8 cellular contexts compared by ENCODE assay signal in genomic region chr12:75982974-75983660, GRCh38. TPM values are rescaled to one million over a fixed set of nuclear protein-coding genes. Genes with fewer than 3 reads are reported as not detected.
DNase-seq lines count a peak whose midpoint lies in the region; ATAC-seq, FAIRE-seq and TF ChIP-seq lines count a peak whose summit lies in the region.

No MANE protein-coding gene starts in this region.

- H3K4me1 Mint-ChIP-seq in endothelial cell (ENCODE audit: unreplicated experiment), result peaks cover 28% of the 10 kb centered on the region

- TF ChIP-seq CTCF in AG09309 (IDR thresholded peaks at IDR 0.05; ENCODE audit: control insufficient read depth, insufficient read depth, low read depth, low read length, missing control alignments) (no peak), endothelial cell (IDR thresholded peaks at IDR 0.05; ENCODE audit: unreplicated experiment) (no peak)

- no peak overlapping the region for H2AFZ ChIP-seq in Karpas-422 (ENCODE audit: low read length)

- H3K27ac ChIP-seq in Karpas-422 (ENCODE audit: low read length) (no peak overlapping the region), muscle layer of duodenum (ENCODE audit: low read length) (no peak overlapping the region)

- DNase-seq in AG09309 (ENCODE audit: low read depth) (no peak), Karpas-422 (peak; percentile 9), endothelial cell (ENCODE audit: low spot score) (no peak), RCC 7860 (ENCODE audit: low spot score) (no peak), hepatic stellate cell (ENCODE audit: low spot score) (no peak)

- H3K4me1 ChIP-seq in Karpas-422 (ENCODE audit: low read length), result peaks cover 11% of the 10 kb centered on the region
- H3K4me1 ChIP-seq in muscle layer of duodenum (ENCODE audit: control insufficient read depth in 1 of 2, insufficient read depth in 2 of 2, low read length in 2 of 2), result peaks cover 9 to 21% of the 10 kb centered on the region in 2 donors

- no peaks in the 10 kb centered on the region for H4K20me1 ChIP-seq in Karpas-422 (ENCODE audit: insufficient read depth, low read depth, low read length)

- H3K4me2 ChIP-seq in Karpas-422 (ENCODE audit: low read depth, low read length, poor library complexity, severe bottlenecking), result no peak overlapping the region

- no peaks in the 10 kb centered on the region for H3K9me3 ChIP-seq in Karpas-422 (ENCODE audit: low read length)
- no peaks in the 10 kb centered on the region for H3K9me3 ChIP-seq in muscle layer of duodenum (ENCODE audit: control insufficient read depth in 1 of 2, low read length in 2 of 2)

- H3K9ac ChIP-seq in Karpas-422 (ENCODE audit: low read length), result no peak overlapping the region

- no peak for ATAC-seq in GM19328 (IDR thresholded peaks at IDR 0.05; ENCODE audit: unreplicated experiment)
- ATAC-seq in HG02588 (IDR thresholded peaks at IDR 0.05; ENCODE audit: unreplicated experiment), result no peak

- H3K4me3 ChIP-seq in AG09309 (ENCODE audit: control insufficient read depth, low read depth, low read length), result peak overlapping the region; percentile 23
- no peak overlapping the region for H3K4me3 ChIP-seq in Karpas-422 (ENCODE audit: low read length)
- H3K4me3 ChIP-seq in muscle layer of duodenum (ENCODE audit: low read depth in 1 of 2, low read length in 2 of 2), result peak overlapping the region; percentile 15 to 50

- H3K36me3 Mint-ChIP-seq in endothelial cell (ENCODE audit: low read depth, unreplicated experiment), result no peaks in the 10 kb centered on the region

- FAIRE-seq in RCC 7860 (lab: Jason Lieb, UNC), result no peak

- H3K36me3 ChIP-seq in Karpas-422 (ENCODE audit: insufficient read depth, low read length) (no peaks in the 10 kb centered on the region), muscle layer of duodenum (ENCODE audit: control insufficient read depth in 1 of 2, insufficient read depth in 2 of 2, low read length in 2 of 2) (peaks cover 0 to 6% of the 10 kb centered on the region in 2 donors)

- peak overlapping the region; percentile 19 for H3K27ac Mint-ChIP-seq in endothelial cell (ENCODE audit: unreplicated experiment)

- H3K4me3 Mint-ChIP-seq in endothelial cell (ENCODE audit: unreplicated experiment), result no peak overlapping the region

- peaks cover 2% of the 10 kb centered on the region for H3K27me3 Mint-ChIP-seq in endothelial cell (ENCODE audit: unreplicated experiment)

- no peaks in the 10 kb centered on the region for H3K79me2 ChIP-seq in Karpas-422 (ENCODE audit: low read length)

- no peaks in the 10 kb centered on the region for H3K9me3 Mint-ChIP-seq in endothelial cell (ENCODE audit: unreplicated experiment)

- H3K9me2 ChIP-seq in Karpas-422 (replicated peaks; ENCODE audit: insufficient read depth, low read length), result no peaks in the 10 kb centered on the region

- H3K27me3 ChIP-seq in Karpas-422 (ENCODE audit: low read length), result no peaks in the 10 kb centered on the region
- no peaks in the 10 kb centered on the region for H3K27me3 ChIP-seq in muscle layer of duodenum (ENCODE audit: low read depth, low read length)

RNA-seq across cellular contexts. Expression of gene PHLDA1, which starts 48.5 kb away (rescaled TPM):
- 10.5 and 11.3 TPM in 2 replicates for total RNA-seq in Karpas-422 (2014; rRNA removed; shearing (Covaris generic); ENCODE audit: low replicate concordance)
- 50.3 TPM for total RNA-seq in endothelial cell (ENCODE audit: unreplicated experiment)
